In genomic region chr17:61761827-61762226, GRCh38 we compare ENCODE assay signal across 2 cellular contexts.
TF ChIP-seq lines count a peak whose summit lies in the region.

No MANE protein-coding gene starts in this region.

TF ChIP-seq in HCT116, 20 proteins besides CTCF, POLR2A, EP300 and RAD21 (continued from another document):
- no peak for TF ChIP-seq SRF (IDR thresholded peaks at IDR 0.05; ENCODE audit: low read depth)
- TF ChIP-seq REST (IDR thresholded peaks at IDR 0.05; ENCODE audit: low read depth), result no peak
- no peak for TF ChIP-seq EZH2 (IDR thresholded peaks at IDR 0.05)
- no peak for TF ChIP-seq TCF7L2 (IDR thresholded peaks at IDR 0.05; ENCODE audit: borderline replicate concordance, extremely low read depth, insufficient read depth, insufficient read length)

TF ChIP-seq in K562, 482 proteins besides CTCF, POLR2A, EP300 and RAD21:
- no peak for TF ChIP-seq ZNF280B (CRISPR knock-in tag; IDR thresholded peaks at IDR 0.05)
- TF ChIP-seq ZNF609 (CRISPR knock-in tag; IDR thresholded peaks at IDR 0.05; ENCODE audit: borderline replicate concordance), result no peak
- no peak for TF ChIP-seq GABPA (tag; conservative IDR thresholded peaks at IDR 0.05; ENCODE audit: low read depth)
- 0 out of 2 replicates have a peak, but pooled peaks have one; percentile 24 for TF ChIP-seq TRIM28 (IDR thresholded peaks at IDR 0.05)
- TF ChIP-seq RBM25 (IDR thresholded peaks at IDR 0.05; ENCODE audit: low read depth, low read length, severe bottlenecking), result peak; percentile 67
- no peak for TF ChIP-seq NR3C1 (CRISPR knock-in tag; IDR thresholded peaks at IDR 0.05)
